8 cellular contexts compared by ENCODE assay signal in the genomic region with DNA sequence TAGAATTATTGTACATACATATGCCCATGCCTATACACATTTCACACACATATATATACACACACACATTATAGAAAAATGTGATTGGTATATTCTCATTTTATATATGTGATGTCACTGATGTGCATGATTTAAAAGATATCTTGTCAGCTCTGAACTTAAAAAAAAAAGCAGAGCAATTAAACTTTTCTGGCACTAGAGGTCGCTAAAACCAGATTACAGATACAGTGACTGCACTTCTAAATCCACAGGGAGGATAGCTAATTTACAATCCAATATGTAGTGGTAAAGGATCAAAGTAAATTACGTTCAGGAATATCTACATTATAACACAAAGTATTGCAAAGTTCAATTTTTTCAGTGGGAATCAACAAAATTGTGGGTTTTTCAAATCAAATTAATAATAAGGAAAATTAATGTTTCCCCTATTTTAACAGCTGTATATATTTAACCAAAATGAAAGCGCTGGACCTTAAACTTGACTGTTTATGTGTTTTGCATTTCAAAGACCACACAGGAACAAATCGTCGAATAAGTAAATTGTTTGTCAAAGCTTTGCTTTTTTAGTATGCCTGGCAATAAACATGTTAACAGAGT.
DNase-seq lines count a peak whose midpoint lies in the region; ATAC-seq and TF ChIP-seq lines count a peak whose summit lies in the region.

No MANE protein-coding gene starts in this region.

- H3K36me3 Mint-ChIP-seq in osteocyte (ENCODE audit: unreplicated experiment), result no peaks in the 10 kb centered on the region

- no peaks in the 10 kb centered on the region for H3K9me3 ChIP-seq in mucosa of descending colon

- H3K36me3 ChIP-seq in H7 (replicated peaks; ENCODE audit: control insufficient read depth, insufficient read depth, low read length) (no peaks in the 10 kb centered on the region), mucosa of descending colon (ENCODE audit: low read depth) (no peaks in the 10 kb centered on the region)

- no peaks in the 10 kb centered on the region for H3K27me3 ChIP-seq in H7 (ENCODE audit: control insufficient read depth, insufficient read depth, low read length)

- no peak overlapping the region for H3K27ac ChIP-seq in C4-2B

- peak; percentile 20 for DNase-seq in H7
- DNase-seq in NCI-H446 (lab: John Stamatoyannopoulos, UW), result peak; percentile 56 to 79
- DNase-seq in dermis blood vessel endothelial cell, result peak; percentile 2
- no peak for DNase-seq in osteocyte (ENCODE audit: extremely low spot score, unreplicated experiment)
- no peak for DNase-seq in mucosa of descending colon
- no peak for DNase-seq in activated CD4-positive, alpha-beta T cell treated with anti-CD3 and anti-CD28 coated beads, Interleukin-2, amount 50 U/mL, for 4 hours

- intact Hi-C loops in mucosa of descending colon (cut with DNase I, micrococcal nuclease), result no loop called here

- H3K4me3 ChIP-seq in H7 (ENCODE audit: insufficient read depth, low read depth, low read length) (no peak overlapping the region), mucosa of descending colon (no peak overlapping the region)

- no peaks in the 10 kb centered on the region for H3K9me3 Mint-ChIP-seq in osteocyte (ENCODE audit: unreplicated experiment)

- H3K4me1 ChIP-seq in mucosa of descending colon (ENCODE audit: low read depth), result no peaks in the 10 kb centered on the region

- TF ChIP-seq CTCF in C4-2B (conservative IDR thresholded peaks at IDR 0.05) (peak; percentile 83), osteocyte (IDR thresholded peaks at IDR 0.05) (peak; percentile 56), mucosa of descending colon (IDR thresholded peaks at IDR 0.05) (no peak)

- no peak overlapping the region for H3K4me3 Mint-ChIP-seq in osteocyte (ENCODE audit: unreplicated experiment)

- no peak overlapping the region for H3K27ac Mint-ChIP-seq in osteocyte (ENCODE audit: unreplicated experiment)

- ATAC-seq in mucosa of descending colon (no peak), HG03457 (IDR thresholded peaks at IDR 0.05; ENCODE audit: unreplicated experiment) (no peak)

- no peaks in the 10 kb centered on the region for H3K27me3 Mint-ChIP-seq in osteocyte (ENCODE audit: unreplicated experiment)

- H3K4me1 Mint-ChIP-seq in osteocyte (ENCODE audit: unreplicated experiment), result no peaks in the 10 kb centered on the region

Comparison
In these comparisons a context has a peak if more than half of its experiments do, and no peak if none do; other contexts are left out.
1. DNase-seq: peak in H7 (single experiment), NCI-H446 (2 of 2) and dermis blood vessel endothelial cell (single experiment); none in osteocyte (single experiment), mucosa of descending colon (0 of 3) and activated CD4-positive, alpha-beta T cell treated with anti-CD3 and anti-CD28 coated beads, Interleukin-2, amount 50 U/mL, for 4 hours (0 of 2).